26 cellular contexts compared by ENCODE assay signal in the genomic region with DNA sequence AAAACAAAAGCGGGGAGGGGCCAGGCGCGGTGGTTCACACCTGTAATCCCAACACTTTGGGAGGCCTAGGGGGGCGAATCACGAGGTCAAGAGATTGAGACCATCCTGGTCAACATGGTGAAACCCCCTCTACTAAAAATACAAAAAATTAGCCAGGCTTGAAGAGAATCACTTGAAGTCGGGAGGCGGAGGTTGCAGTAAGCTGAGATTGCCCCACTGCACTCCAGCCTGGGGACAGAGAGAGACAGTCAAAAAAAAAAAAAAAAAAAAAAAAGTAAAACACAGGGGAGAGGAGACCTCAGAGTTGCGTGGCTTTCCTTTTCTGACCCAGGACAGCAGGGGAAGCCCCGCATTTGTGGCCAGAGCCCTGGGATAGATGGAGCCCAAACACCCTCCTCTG. TPM values are rescaled to one million over a fixed set of nuclear protein-coding genes. Genes with fewer than 3 reads are reported as not detected.
"Had no signal": no experiment of that assay in that cellular context is flagged by ENCODE, and none has a peak within 500 bp of the region (broad histone marks: within the 10 kb centered on the region; RNA-seq: fewer than 3 reads in every experiment).

No MANE protein-coding gene starts in this region.

- H3K4me3 ChIP-seq: K562 had no signal

- DNase-seq: MV-4-11, NCI-H1048, NCI-H1105, NCI-H146, NCI-H1694 treated with DMSO at 0.1 percent for 48 hours, NCI-H1930, NCI-H2081, NCI-H2107, NCI-H2171, NCI-H226, NCI-H446, NCI-H510A, NCI-H524 treated with DMSO at 0.1 percent for 48 hours, NCI-H69, NCI-H774, RPMI8226, SK-N-SH, SW 1271, T-cell had no signal

- FAIRE-seq: HTR-8/SVneo, K562, RCC 7860 had no signal

- H3K4me2 ChIP-seq: KMS-11, SK-N-SH had no signal

- H3K9me3 Mint-ChIP-seq: IgD-negative memory B cell, T-cell had no signal

- H3K9me2 ChIP-seq: SK-N-SH had no signal

- H3K27ac ChIP-seq: HL-60, KMS-11 had no signal

- H3K9ac ChIP-seq: KMS-11, SK-N-SH had no signal

- H3K36me3 Mint-ChIP-seq: IgD-negative memory B cell, T-cell had no signal

- ATAC-seq: K562, T-cell had no signal

- H3K9me3 ChIP-seq: SK-N-SH had no signal

- H3K27ac Mint-ChIP-seq: IgD-negative memory B cell, T-cell had no signal

RNA-seq across cellular contexts. Expression of gene FSCN2, which starts 35.5 kb away (rescaled TPM):
- total RNA-seq: K562, MCF 10A had no signal
